In genomic region chr15:62591842-62592838, GRCh38 we compare ENCODE assay signal across 18 cellular contexts.
DNase-seq lines count a peak whose midpoint lies in the region; ATAC-seq, FAIRE-seq and TF ChIP-seq lines count a peak whose summit lies in the region.
"Had no signal": no experiment of that assay in that cellular context is flagged by ENCODE, and none has a peak within 500 bp of the region (broad histone marks: within the 10 kb centered on the region; RNA-seq: fewer than 3 reads in every experiment).

No MANE protein-coding gene starts in this region.

- no peaks in the 10 kb centered on the region for H3K36me3 Mint-ChIP-seq in natural killer cell
- H3K36me3 Mint-ChIP-seq: activated naive CD8-positive, alpha-beta T cell treated with anti-CD3 and anti-CD28 coated beads for 36 hours had no signal

- peaks cover 23% of the 10 kb centered on the region for H3K4me1 ChIP-seq in GM23248 (ENCODE audit: insufficient read depth)
- peaks cover 0 to 5% of the 10 kb centered on the region in 2 donors for H3K4me1 ChIP-seq in kidney (ENCODE audit: control insufficient read depth in 1 of 2, insufficient read depth in 1 of 2, low read depth in 1 of 2, low read length in 2 of 2)
- peaks cover 5% of the 10 kb centered on the region for H3K4me1 ChIP-seq in smooth muscle cell (ENCODE audit: low read depth)
- H3K4me1 ChIP-seq in sigmoid colon: peaks cover 0 to 24% (median 15%) of the 10 kb centered on the region in 4 donors

- no peaks in the 10 kb centered on the region for H3K9me3 ChIP-seq in GM23248 (ENCODE audit: low read depth)
- H3K9me3 ChIP-seq in kidney (ENCODE audit: control insufficient read depth in 1 of 2, low read length in 2 of 2): no peaks in the 10 kb centered on the region
- no peaks in the 10 kb centered on the region for H3K9me3 ChIP-seq in smooth muscle cell (replicated peaks; ENCODE audit: low read depth)
- H3K9me3 ChIP-seq in sigmoid colon: no peaks in the 10 kb centered on the region

- TF ChIP-seq POLR2A in sigmoid colon (IDR thresholded peaks at IDR 0.05): no peak

- H2AFZ ChIP-seq in GM23248: no peak overlapping the region
- H2AFZ ChIP-seq in smooth muscle cell (ENCODE audit: low read depth): no peak overlapping the region
- H2AFZ ChIP-seq: PC-9 had no signal

- H3K79me2 ChIP-seq in GM23248 (ENCODE audit: insufficient read depth) (0 out of 2 replicates have a peak, but pooled peaks cover 16% of the 10 kb centered on the region), smooth muscle cell (ENCODE audit: low read depth) (no peaks in the 10 kb centered on the region)

- FAIRE-seq in kidney (lab: Jason Lieb, UNC): peak; percentile 76
- FAIRE-seq: frontal cortex had no signal

- intact Hi-C loops in kidney (cut with DNase I) (no loop called here), sigmoid colon (cut with DNase I) (no loop called here), natural killer cell (cut with micrococcal nuclease) (no loop called here)

- H3K4me1 Mint-ChIP-seq in natural killer cell: no peaks in the 10 kb centered on the region
- H3K4me1 Mint-ChIP-seq: activated naive CD8-positive, alpha-beta T cell treated with anti-CD3 and anti-CD28 coated beads for 36 hours; stimulated activated naive CD8-positive, alpha-beta T cell treated with anti-CD3 and anti-CD28 coated beads, Interleukin-15, amount 100 ng/mL, for 72 hours had no signal

- no peak overlapping the region for H3K27ac Mint-ChIP-seq in natural killer cell
- H3K27ac Mint-ChIP-seq: activated naive CD8-positive, alpha-beta T cell treated with anti-CD3 and anti-CD28 coated beads for 36 hours; CD4-positive, alpha-beta T cell; stimulated activated naive CD8-positive, alpha-beta T cell treated with anti-CD3 and anti-CD28 coated beads, Interleukin-15, amount 100 ng/mL, for 72 hours; T-helper 1 cell treated with Interleukin-12 subunit alpha and Interleukin-12 subunit beta and Interleukin-4 antibody, amounts not matched to agents 30 μg/mL and 1 μg/mL, for 36 hours had no signal

- no peak overlapping the region for H3K9ac ChIP-seq in GM23248
- H3K9ac ChIP-seq in kidney (ENCODE audit: low read length in 2 of 2): no peak overlapping the region
- H3K9ac ChIP-seq in smooth muscle cell (ENCODE audit: low read depth): no peak overlapping the region

- DNase-seq in GM23248 (peak; percentile 47), brain microvascular endothelial cell (peak; percentile 22), kidney (no peak), smooth muscle cell (lab: John Stamatoyannopoulos, UW; ENCODE audit: unreplicated experiment) (no peak), sigmoid colon (no peak), NCI-H1694 treated with DMSO at 0.1 percent for 48 hours (lab: John Stamatoyannopoulos, UW) (no peak), natural killer cell (no peak)
- DNase-seq: activated CD4-positive, CD25-positive, alpha-beta regulatory T cell treated with anti-CD3 and anti-CD28 coated beads, Interleukin-2, amount 50 U/mL, for 72 hours; activated naive CD8-positive, alpha-beta T cell treated with anti-CD3 and anti-CD28 coated beads for 36 hours; CD4-positive, alpha-beta T cell; dorsolateral prefrontal cortex; NCI-H1048; NCI-H446 treated with DMSO at 0.1 percent for 48 hours; PC-9; stimulated activated naive CD8-positive, alpha-beta T cell treated with anti-CD3 and anti-CD28 coated beads, Interleukin-15, amount 100 ng/mL, for 72 hours had no signal

- H4K20me1 ChIP-seq in GM23248 (ENCODE audit: insufficient read depth) (no peaks in the 10 kb centered on the region), smooth muscle cell (ENCODE audit: low read depth) (no peaks in the 10 kb centered on the region)

- peak overlapping the region; percentile 19 for H3K4me2 ChIP-seq in GM23248 (ENCODE audit: unreplicated experiment)
- no peak overlapping the region for H3K4me2 ChIP-seq in smooth muscle cell
- H3K4me2 ChIP-seq: PC-9 had no signal

- H3K27ac ChIP-seq in GM23248 (no peak overlapping the region), brain microvascular endothelial cell (no peak overlapping the region), kidney (ENCODE audit: low read depth in 2 of 2, low read length in 2 of 2) (no peak overlapping the region), smooth muscle cell (ENCODE audit: low read depth) (peak overlapping the region; percentile 32), sigmoid colon (no peak overlapping the region)
- H3K27ac ChIP-seq: PC-9 had no signal

- 61 to 65% methylated on average over 8 of the region's 8 CpGs for WGBS in GM23248 (ENCODE audit: low coverage in 1 of 2, low lambda C conversion rate in 2 of 2, missing lambda C conversion rate in 2 of 2), 2 experiments
- WGBS in smooth muscle cell (ENCODE audit: low lambda C conversion rate): 74% methylated on average over 8 of the region's 8 CpGs
- 47 to 71% methylated on average over 8 of the region's 8 CpGs for WGBS in sigmoid colon, 2 donors

- H3K36me3 ChIP-seq in GM23248 (ENCODE audit: low read depth): no peaks in the 10 kb centered on the region
- H3K36me3 ChIP-seq in brain microvascular endothelial cell (replicated peaks): no peaks in the 10 kb centered on the region
- H3K36me3 ChIP-seq in kidney (ENCODE audit: control insufficient read depth in 1 of 2, insufficient read depth in 2 of 2, low read length in 2 of 2): no peaks in the 10 kb centered on the region
- H3K36me3 ChIP-seq in smooth muscle cell (ENCODE audit: low read depth): no peaks in the 10 kb centered on the region
- H3K36me3 ChIP-seq in sigmoid colon: no peaks in the 10 kb centered on the region

- TF ChIP-seq EP300 in sigmoid colon (IDR thresholded peaks at IDR 0.05): no peak

- no peaks in the 10 kb centered on the region for H3K9me2 ChIP-seq in GM23248 (ENCODE audit: insufficient read depth)

- H3K27me3 ChIP-seq in GM23248 (replicated peaks; ENCODE audit: insufficient read depth) (no peaks in the 10 kb centered on the region), brain microvascular endothelial cell (replicated peaks) (no peaks in the 10 kb centered on the region), smooth muscle cell (ENCODE audit: low read depth) (no peaks in the 10 kb centered on the region), sigmoid colon (no peaks in the 10 kb centered on the region)
- H3K27me3 ChIP-seq: dorsolateral prefrontal cortex had no signal

- no peaks in the 10 kb centered on the region for H3K9me3 Mint-ChIP-seq in natural killer cell
- H3K9me3 Mint-ChIP-seq: activated naive CD8-positive, alpha-beta T cell treated with anti-CD3 and anti-CD28 coated beads for 36 hours; CD4-positive, alpha-beta T cell; stimulated activated naive CD8-positive, alpha-beta T cell treated with anti-CD3 and anti-CD28 coated beads, Interleukin-15, amount 100 ng/mL, for 72 hours; T-helper 1 cell treated with Interleukin-12 subunit alpha and Interleukin-12 subunit beta and Interleukin-4 antibody, amounts not matched to agents 30 μg/mL and 1 μg/mL, for 36 hours had no signal

- in situ Hi-C loops in GM23248 (cut with MboI) (no loop called here), brain microvascular endothelial cell (cut with HindIII; ENCODE audit: low pct_ligation_motif_present, low sequenced_read_pairs) (no loop called here)

- ATAC-seq in GM21515 (IDR thresholded peaks at IDR 0.05; ENCODE audit: unreplicated experiment) (no peak), natural killer cell (no peak)
- ATAC-seq: stimulated activated naive CD8-positive, alpha-beta T cell treated with anti-CD3 and anti-CD28 coated beads, Interleukin-15, amount 100 ng/mL, for 72 hours had no signal

- H3F3A ChIP-seq in GM23248 (ENCODE audit: insufficient read depth) (peaks cover 15% of the 10 kb centered on the region; the same call in 1 of the 2 replicates), smooth muscle cell (ENCODE audit: low read depth) (peaks cover 2% of the 10 kb centered on the region)

- H3K27me3 Mint-ChIP-seq in natural killer cell (ENCODE audit: low read depth in 2 of 2): peaks cover 11 to 25% of the 10 kb centered on the region in 2 donors

- H3K4me3 ChIP-seq in GM23248 (no peak overlapping the region), brain microvascular endothelial cell (ENCODE audit: low read depth, low read length) (no peak overlapping the region), kidney (ENCODE audit: low read length in 2 of 2) (peak overlapping the region in 1 of 2 donors; percentile 14), smooth muscle cell (peak overlapping the region; percentile 23), sigmoid colon (no peak overlapping the region)
- H3K4me3 ChIP-seq: dorsolateral prefrontal cortex, PC-9 had no signal

- no peak overlapping the region for H3K4me3 Mint-ChIP-seq in natural killer cell
- H3K4me3 Mint-ChIP-seq: activated naive CD8-positive, alpha-beta T cell treated with anti-CD3 and anti-CD28 coated beads for 36 hours; CD4-positive, alpha-beta T cell; stimulated activated naive CD8-positive, alpha-beta T cell treated with anti-CD3 and anti-CD28 coated beads, Interleukin-15, amount 100 ng/mL, for 72 hours; T-helper 1 cell treated with Interleukin-12 subunit alpha and Interleukin-12 subunit beta and Interleukin-4 antibody, amounts not matched to agents 30 μg/mL and 1 μg/mL, for 36 hours had no signal

- TF ChIP-seq CTCF in brain microvascular endothelial cell (IDR thresholded peaks at IDR 0.05; ENCODE audit: low read depth, low read length, missing control alignments) (no peak), kidney (IDR thresholded peaks at IDR 0.05; ENCODE audit: borderline replicate concordance, extremely low read depth, insufficient read depth) (no peak), smooth muscle cell (IDR thresholded peaks at IDR 0.05; ENCODE audit: borderline replicate concordance, insufficient read depth, poor library complexity, severe bottlenecking) (no peak), sigmoid colon (IDR thresholded peaks at IDR 0.05) (no peak), natural killer cell (IDR thresholded peaks at IDR 0.05) (no peak)

Comparison
In these comparisons a context has a peak if more than half of its experiments do, and no peak if none do; other contexts are left out.
1. DNase-seq: peak in GM23248 (single experiment) and brain microvascular endothelial cell (single experiment); none in kidney (single experiment), smooth muscle cell (single experiment), sigmoid colon (single experiment), NCI-H1694 treated with DMSO at 0.1 percent for 48 hours (single experiment) and natural killer cell (single experiment).